In genomic region chr17:2566056-2566455, GRCh38 we compare ENCODE assay signal across 1 cellular context.
TF ChIP-seq lines count a peak whose summit lies in the region.

No MANE protein-coding gene starts in this region.

TF ChIP-seq in HepG2, 621 proteins besides CTCF, POLR2A, EP300 and RAD21:
- TF ChIP-seq ZNF703 (CRISPR knock-in tag; IDR thresholded peaks at IDR 0.05; ENCODE audit: borderline replicate concordance): no peak
- TF ChIP-seq RAD51 (IDR thresholded peaks at IDR 0.05; ENCODE audit: borderline replicate concordance): peak; percentile 89
